29 cellular contexts compared by ENCODE assay signal in genomic region chr7:141946874-141947273, GRCh38. TPM values are rescaled to one million over a fixed set of nuclear protein-coding genes. Genes with fewer than 3 reads are reported as not detected.
"Had no signal": no experiment of that assay in that cellular context is flagged by ENCODE, and none has a peak within 500 bp of the region (broad histone marks: within the 10 kb centered on the region; RNA-seq: fewer than 3 reads in every experiment).

CLEC5A (minus strand) TSS chr7:141946974; CDS start chr7:141946292, 682 bp downstream.

- H3K9ac ChIP-seq: neural progenitor cell had no signal

- H3K4me3 ChIP-seq: gastrocnemius medialis, mucosa of descending colon, neural progenitor cell, prostate gland, right atrium auricular region, suprapubic skin had no signal

- H3K9me3 ChIP-seq: adrenal gland, gastrocnemius medialis, mucosa of descending colon, prostate gland had no signal

- DNase-seq: activated CD8-positive, alpha-beta memory T cell treated with anti-CD3 and anti-CD28 coated beads for 24 hours; activated CD8-positive, alpha-beta memory T cell treated with anti-CD3 and anti-CD28 coated beads, Interleukin-2, amount 50 U/mL, for 48 hours; activated gamma-delta T cell; activated T-cell treated with anti-CD3 and anti-CD28 coated beads, Interleukin-2, amount 50 U/mL, for 72 hours; adrenal gland; effector memory CD8-positive, alpha-beta T cell; gastrocnemius medialis; head of caudate nucleus; kidney; left lung; mucosa of descending colon; naive thymus-derived CD4-positive, alpha-beta T cell; stimulated activated CD4-positive, alpha-beta T cell treated with anti-CD3 and anti-CD28 coated beads, Interleukin-15, amount 100 ng/mL, for 24 hours; stimulated activated CD4-positive, alpha-beta T cell treated with anti-CD3 and anti-CD28 coated beads, Interleukin-2, amount 100 ng/mL, for 48 hours; stimulated activated naive CD8-positive, alpha-beta T cell treated with anti-CD3 and anti-CD28 coated beads, Interleukin-15, amount 100 ng/mL, for 72 hours; T-helper 1 cell; T1000 had no signal

- H3K27me3 Mint-ChIP-seq: effector memory CD8-positive, alpha-beta T cell; type B pancreatic cell had no signal

- H3K4me3 Mint-ChIP-seq: activated naive CD4-positive, alpha-beta T cell treated with anti-CD3 and anti-CD28 coated beads, Interleukin-2, amount 50 U/mL, for 24 hours; activated T-cell treated with anti-CD3 and anti-CD28 coated beads, Interleukin-2, amount 50 U/mL, for 72 hours; effector memory CD8-positive, alpha-beta T cell; memory B cell; naive thymus-derived CD4-positive, alpha-beta T cell; neural progenitor cell; stimulated activated naive CD8-positive, alpha-beta T cell treated with anti-CD3 and anti-CD28 coated beads, Interleukin-15, amount 100 ng/mL, for 72 hours; type B pancreatic cell had no signal

- H3K27me3 ChIP-seq: adrenal gland, gastrocnemius medialis, left lung, neural progenitor cell, right atrium auricular region, suprapubic skin had no signal

- H3K9me3 Mint-ChIP-seq: activated T-cell treated with anti-CD3 and anti-CD28 coated beads, Interleukin-2, amount 50 U/mL, for 72 hours; stimulated activated naive CD8-positive, alpha-beta T cell treated with anti-CD3 and anti-CD28 coated beads, Interleukin-15, amount 100 ng/mL, for 72 hours; type B pancreatic cell had no signal

- H3K36me3 Mint-ChIP-seq: activated naive CD4-positive, alpha-beta T cell treated with anti-CD3 and anti-CD28 coated beads, Interleukin-2, amount 50 U/mL, for 24 hours; memory B cell; neural progenitor cell; type B pancreatic cell had no signal

- H3K27ac ChIP-seq: adrenal gland, gastrocnemius medialis, neural progenitor cell, prostate gland, right atrium auricular region, suprapubic skin had no signal

- H3K4me2 ChIP-seq: neural progenitor cell had no signal

- H3K4me1 ChIP-seq: adrenal gland, gastrocnemius medialis, neural progenitor cell, prostate gland, right atrium auricular region, suprapubic skin had no signal

- H3K36me3 ChIP-seq: adrenal gland, gastrocnemius medialis, left lung, neural progenitor cell, prostate gland, right atrium auricular region, suprapubic skin had no signal

- H2AFZ ChIP-seq: neural progenitor cell had no signal

- FAIRE-seq: astrocyte, bronchial epithelial cell, kidney had no signal

- H3K27ac Mint-ChIP-seq: activated naive CD4-positive, alpha-beta T cell treated with anti-CD3 and anti-CD28 coated beads, Interleukin-2, amount 50 U/mL, for 24 hours; activated T-cell treated with anti-CD3 and anti-CD28 coated beads, Interleukin-2, amount 50 U/mL, for 72 hours; effector memory CD8-positive, alpha-beta T cell; memory B cell; naive thymus-derived CD4-positive, alpha-beta T cell; neural progenitor cell; stimulated activated naive CD8-positive, alpha-beta T cell treated with anti-CD3 and anti-CD28 coated beads, Interleukin-15, amount 100 ng/mL, for 72 hours; type B pancreatic cell had no signal

- H3K4me1 Mint-ChIP-seq: activated naive CD4-positive, alpha-beta T cell treated with anti-CD3 and anti-CD28 coated beads, Interleukin-2, amount 50 U/mL, for 24 hours; memory B cell; neural progenitor cell; stimulated activated naive CD8-positive, alpha-beta T cell treated with anti-CD3 and anti-CD28 coated beads, Interleukin-15, amount 100 ng/mL, for 72 hours had no signal

RNA-seq across cellular contexts. Expression of gene CLEC5A, which starts in this region (rescaled TPM):
- total RNA-seq: activated T-cell treated with anti-CD3 and anti-CD28 coated beads, Interleukin-2, amount 50 U/mL, for 72 hours; astrocyte; bronchial epithelial cell; cerebellum; epithelial cell of proximal tubule; gastrocnemius medialis; osteocyte had no signal
- polyA plus RNA-seq: naive thymus-derived CD4-positive, alpha-beta T cell had no signal
